Comparison of ENCODE assay signal across 16 cellular contexts in genomic region chr3:13892304-13892703, GRCh38. TPM values are rescaled to one million over a fixed set of nuclear protein-coding genes. Genes with fewer than 3 reads are reported as not detected.
"Had no signal": no experiment of that assay in that cellular context is flagged by ENCODE, and none has a peak within 500 bp of the region (broad histone marks: within the 10 kb centered on the region; RNA-seq: fewer than 3 reads in every experiment).

No MANE protein-coding gene starts in this region.

- H3K4me3 ChIP-seq: body of pancreas, left lung, transverse colon had no signal

- H3K9me3 Mint-ChIP-seq: activated naive CD4-positive, alpha-beta T cell treated with anti-CD3 and anti-CD28 coated beads, Interleukin-2, amount 50 U/mL, for 24 hours had no signal

- H3K27ac ChIP-seq: body of pancreas, left lung, transverse colon had no signal

- H3K36me3 ChIP-seq: left lung, transverse colon had no signal

- DNase-seq: activated CD4-positive, alpha-beta T cell treated with anti-CD3 and anti-CD28 coated beads, Interleukin-2, amount 50 U/mL, for 48 hours; activated CD8-positive, alpha-beta memory T cell treated with anti-CD3 and anti-CD28 coated beads, Interleukin-2, amount 50 U/mL, for 4 hours; amygdala; body of pancreas; hippocampal formation; kidney; left lung; posterior cingulate gyrus; stimulated activated CD4-positive, alpha-beta T cell treated with anti-CD3 and anti-CD28 coated beads, Interleukin-15, amount 100 ng/mL, for 24 hours; stimulated activated CD4-positive, alpha-beta T cell treated with anti-CD3 and anti-CD28 coated beads, Interleukin-4, amount 100 ng/mL, for 24 hours; stimulated activated naive CD8-positive, alpha-beta T cell treated with anti-CD3 and anti-CD28 coated beads, Interleukin-15, Interleukin-2, amounts not matched to agents 100 U/mL and 50 U/mL, for 24 hours; transverse colon had no signal

- H3K27me3 ChIP-seq: body of pancreas, transverse colon had no signal

- H3K27me3 Mint-ChIP-seq: activated naive CD4-positive, alpha-beta T cell treated with anti-CD3 and anti-CD28 coated beads, Interleukin-2, amount 50 U/mL, for 24 hours had no signal

- H3K9me3 ChIP-seq: body of pancreas, left lung, transverse colon had no signal

- H3K36me3 Mint-ChIP-seq: activated naive CD4-positive, alpha-beta T cell treated with anti-CD3 and anti-CD28 coated beads, Interleukin-2, amount 50 U/mL, for 24 hours had no signal

- H3K4me3 Mint-ChIP-seq: activated naive CD4-positive, alpha-beta T cell treated with anti-CD3 and anti-CD28 coated beads, Interleukin-2, amount 50 U/mL, for 24 hours had no signal

- FAIRE-seq: colon, endometrium, kidney had no signal

- H3K27ac Mint-ChIP-seq: activated naive CD4-positive, alpha-beta T cell treated with anti-CD3 and anti-CD28 coated beads, Interleukin-2, amount 50 U/mL, for 24 hours had no signal

- ATAC-seq: body of pancreas; left lung; naive thymus-derived CD4-positive, alpha-beta T cell; stimulated activated naive CD8-positive, alpha-beta T cell treated with anti-CD3 and anti-CD28 coated beads, Interleukin-15, Interleukin-2, amounts not matched to agents 100 U/mL and 50 U/mL, for 24 hours had no signal

RNA-seq across cellular contexts. Expression of gene WNT7A, which starts 12.4 kb away (rescaled TPM):
- total RNA-seq: transverse colon had no signal
